8 cellular contexts compared by ENCODE assay signal in genomic region chr7:77698042-77698625, GRCh38. TPM values are rescaled to one million over a fixed set of nuclear protein-coding genes. Genes with fewer than 3 reads are reported as not detected.
DNase-seq lines count a peak whose midpoint lies in the region; ATAC-seq and TF ChIP-seq lines count a peak whose summit lies in the region.

No MANE protein-coding gene starts in this region.

- peaks cover 30% of the 10 kb centered on the region for H3K36me3 Mint-ChIP-seq in activated T-helper 17 cell treated with anti-CD3 and anti-CD28 coated beads, Interleukin-2, amount 50 U/mL, for 72 hours (ENCODE audit: low read depth)
- H3K36me3 Mint-ChIP-seq in type B pancreatic cell, result peaks cover 17% of the 10 kb centered on the region

- peak overlapping the region; percentile 98 for H3K4me3 Mint-ChIP-seq in activated T-helper 17 cell treated with anti-CD3 and anti-CD28 coated beads, Interleukin-2, amount 50 U/mL, for 72 hours
- H3K4me3 Mint-ChIP-seq in type B pancreatic cell, result peak overlapping the region; percentile 99

- intact Hi-C loops in left ventricle myocardium inferior (cut with micrococcal nuclease), result no loop called here
- intact Hi-C loops in cardiac septum (cut with DNase I), result loop anchor here (5.0 kb wide), 1 partner anchor 161 kb away; the partner anchor contains the start of gene PTPN12
- intact Hi-C loops in left lung (cut with DNase I), result no loop called here
- intact Hi-C loops in lower leg skin (cut with DNase I; ENCODE audit: low total_unique reads), result no loop called here

- H3K27ac Mint-ChIP-seq in activated T-helper 17 cell treated with anti-CD3 and anti-CD28 coated beads, Interleukin-2, amount 50 U/mL, for 72 hours, result peak overlapping the region; percentile 94
- peak overlapping the region; percentile 97 for H3K27ac Mint-ChIP-seq in type B pancreatic cell

- peak overlapping the region; percentile 88 for H3K4me3 ChIP-seq in left ventricle myocardium inferior
- peak overlapping the region; percentile 92 to 99 for H3K4me3 ChIP-seq in left lung
- H3K4me3 ChIP-seq in lower leg skin (ENCODE audit: low read depth, poor library complexity, severe bottlenecking), result no peak overlapping the region

- H3K27me3 ChIP-seq in left ventricle myocardium inferior (ENCODE audit: low read depth) (no peaks in the 10 kb centered on the region), left lung (no peaks in the 10 kb centered on the region)

- H3K27ac ChIP-seq in left ventricle myocardium inferior (replicated peaks) (peak overlapping the region; percentile 95), left lung (peak overlapping the region; percentile 98)

- no peaks in the 10 kb centered on the region for H3K9me3 Mint-ChIP-seq in activated T-helper 17 cell treated with anti-CD3 and anti-CD28 coated beads, Interleukin-2, amount 50 U/mL, for 72 hours
- H3K9me3 Mint-ChIP-seq in type B pancreatic cell, result no peaks in the 10 kb centered on the region

- H3K27me3 Mint-ChIP-seq in activated T-helper 17 cell treated with anti-CD3 and anti-CD28 coated beads, Interleukin-2, amount 50 U/mL, for 72 hours, result no peaks in the 10 kb centered on the region
- H3K27me3 Mint-ChIP-seq in type B pancreatic cell, result no peaks in the 10 kb centered on the region

- no peak for TF ChIP-seq POLR2A in lower leg skin (IDR thresholded peaks at IDR 0.05)

- ATAC-seq in activated T-helper 17 cell treated with anti-CD3 and anti-CD28 coated beads, Interleukin-2, amount 50 U/mL, for 72 hours (replicated peaks), result no peak
- ATAC-seq in left lung (no peak), HG03097 (IDR thresholded peaks at IDR 0.05; ENCODE audit: low FRiP score, unreplicated experiment) (no peak)

- no peaks in the 10 kb centered on the region for H3K36me3 ChIP-seq in left ventricle myocardium inferior
- no peaks in the 10 kb centered on the region for H3K36me3 ChIP-seq in left lung

- no peaks in the 10 kb centered on the region for H3K9me3 ChIP-seq in left ventricle myocardium inferior (replicated peaks)
- H3K9me3 ChIP-seq in left lung, result no peaks in the 10 kb centered on the region

- H3K4me1 ChIP-seq in left ventricle myocardium inferior (peaks cover 84% of the 10 kb centered on the region), left lung (peaks cover 5 to 65% of the 10 kb centered on the region in 2 donors)

- H3K4me1 Mint-ChIP-seq in activated T-helper 17 cell treated with anti-CD3 and anti-CD28 coated beads, Interleukin-2, amount 50 U/mL, for 72 hours, result peaks cover 29% of the 10 kb centered on the region
- H3K4me1 Mint-ChIP-seq in type B pancreatic cell (ENCODE audit: unreplicated experiment), result peaks cover 34% of the 10 kb centered on the region

- DNase-seq in left ventricle myocardium inferior (no peak), cardiac septum (ENCODE audit: low spot score) (no peak), left lung (no peak), type B pancreatic cell (ENCODE audit: extremely low spot score, unreplicated experiment) (no peak), cerebellar nuclear complex (lab: John Stamatoyannopoulos, UW) (no peak), lower leg skin (ENCODE audit: low spot score in 2 of 2) (no peak)

- TF ChIP-seq CTCF in left ventricle myocardium inferior (IDR thresholded peaks at IDR 0.05; ENCODE audit: borderline replicate concordance) (no peak), left lung (IDR thresholded peaks at IDR 0.05) (no peak), type B pancreatic cell (conservative IDR thresholded peaks at IDR 0.05) (no peak), lower leg skin (IDR thresholded peaks at IDR 0.05) (no peak)

RNA-seq across cellular contexts. Expression of gene RSBN1L, which starts 1.9 kb away (rescaled TPM):
- total RNA-seq in left ventricle myocardium inferior (7.8 TPM), cardiac septum (9.4 TPM), left lung (10 to 100 TPM; 16.7 to 20.2 TPM), type B pancreatic cell (ENCODE audit: low replicate concordance) (16.3 and 20.4 TPM in 2 replicates), lower leg skin (10 to 100 TPM; 17.3 to 34.8 (median 25.7) TPM)
- total RNA-seq in activated T-helper 17 cell treated with anti-CD3 and anti-CD28 coated beads, Interleukin-2, amount 50 U/mL, for 72 hours, result 10 to 100 TPM; 15.1 to 21.6 TPM
